1 cellular context compared by ENCODE assay signal in genomic region chr2:12213222-12213621, GRCh38.
A peak's percentile ranks its signal among the peaks of the same experiment; 100 is the strongest.
TF ChIP-seq lines count a peak whose summit lies in the region.

No MANE protein-coding gene starts in this region.

TF ChIP-seq in K562, 482 proteins besides CTCF, POLR2A, EP300 and RAD21:
- TF ChIP-seq, protein P1, sequence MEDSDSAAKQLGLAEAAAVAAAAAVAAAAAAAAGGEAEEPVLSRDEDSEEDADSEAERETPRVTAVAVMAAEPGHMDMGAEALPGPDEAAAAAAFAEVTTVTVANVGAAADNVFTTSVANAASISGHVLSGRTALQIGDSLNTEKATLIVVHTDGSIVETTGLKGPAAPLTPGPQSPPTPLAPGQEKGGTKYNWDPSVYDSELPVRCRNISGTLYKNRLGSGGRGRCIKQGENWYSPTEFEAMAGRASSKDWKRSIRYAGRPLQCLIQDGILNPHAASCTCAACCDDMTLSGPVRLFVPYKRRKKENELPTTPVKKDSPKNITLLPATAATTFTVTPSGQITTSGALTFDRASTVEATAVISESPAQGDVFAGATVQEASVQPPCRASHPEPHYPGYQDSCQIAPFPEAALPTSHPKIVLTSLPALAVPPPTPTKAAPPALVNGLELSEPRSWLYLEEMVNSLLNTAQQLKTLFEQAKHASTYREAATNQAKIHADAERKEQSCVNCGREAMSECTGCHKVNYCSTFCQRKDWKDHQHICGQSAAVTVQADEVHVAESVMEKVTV (CRISPR knock-in tag; IDR thresholded peaks at IDR 0.05) = no peak
- TF ChIP-seq CBFA2T3 (IDR thresholded peaks at IDR 0.05) = 0 out of 2 replicates have a peak, but pooled peaks have one; percentile 7
- no peak for TF ChIP-seq CSDE1 (IDR thresholded peaks at IDR 0.05)
- TF ChIP-seq ZNF384 (IDR thresholded peaks at IDR 0.05; ENCODE audit: low read depth, low read length) = 0 out of 2 replicates have a peak, but pooled peaks have one; percentile 16
